ENCODE assay signal across 12 cellular contexts in genomic region chr21:45289134-45289533, GRCh38. TPM values are rescaled to one million over a fixed set of nuclear protein-coding genes. Genes with fewer than 3 reads are reported as not detected.
DNase-seq lines count a peak whose midpoint lies in the region; ATAC-seq and TF ChIP-seq lines count a peak whose summit lies in the region.
"Had no signal": no experiment of that assay in that cellular context is flagged by ENCODE, and none has a peak within 500 bp of the region (broad histone marks: within the 10 kb centered on the region; RNA-seq: fewer than 3 reads in every experiment).

No MANE protein-coding gene starts in this region.

- H3K27me3 Mint-ChIP-seq in activated T-cell treated with anti-CD3 and anti-CD28 coated beads, Interleukin-2, amount 50 U/mL, for 4 hours (ENCODE audit: low read depth) = peaks cover 2% of the 10 kb centered on the region
- no peaks in the 10 kb centered on the region for H3K27me3 Mint-ChIP-seq in activated T-helper 2 cell treated with anti-CD3 and anti-CD28 coated beads, Interferon-gamma antibody, Interleukin-2, Interleukin-4, amounts not matched to agents 10 μg/mL and 5 μg/mL and 100 μg/mL, durations not matched to agents 14 hours and 24 hours and 36 hours (ENCODE audit: low read depth)

- H3K4me2 ChIP-seq in smooth muscle cell = peak overlapping the region; percentile 92

- peaks cover 20% of the 10 kb centered on the region for H3F3A ChIP-seq in smooth muscle cell (ENCODE audit: low read depth)

- H4K20me1 ChIP-seq in smooth muscle cell (ENCODE audit: low read depth) = peaks cover 33% of the 10 kb centered on the region

- peaks cover 4% of the 10 kb centered on the region for H3K36me3 ChIP-seq in smooth muscle cell (ENCODE audit: low read depth)

- peaks cover 48% of the 10 kb centered on the region for H3K79me2 ChIP-seq in smooth muscle cell (ENCODE audit: low read depth)

- no peaks in the 10 kb centered on the region for H3K9me3 ChIP-seq in smooth muscle cell (replicated peaks; ENCODE audit: low read depth)
- H3K9me3 ChIP-seq: BE2C had no signal

- no peaks in the 10 kb centered on the region for H3K9me3 Mint-ChIP-seq in activated T-cell treated with anti-CD3 and anti-CD28 coated beads, Interleukin-2, amount 50 U/mL, for 4 hours
- H3K9me3 Mint-ChIP-seq in activated T-helper 2 cell treated with anti-CD3 and anti-CD28 coated beads, Interferon-gamma antibody, Interleukin-2, Interleukin-4, amounts not matched to agents 10 μg/mL and 5 μg/mL and 100 μg/mL, durations not matched to agents 14 hours and 24 hours and 36 hours = no peaks in the 10 kb centered on the region

- peak overlapping the region; percentile 58 for H3K4me3 Mint-ChIP-seq in activated T-cell treated with anti-CD3 and anti-CD28 coated beads, Interleukin-2, amount 50 U/mL, for 4 hours
- peak overlapping the region; percentile 60 for H3K4me3 Mint-ChIP-seq in activated T-helper 2 cell treated with anti-CD3 and anti-CD28 coated beads, Interferon-gamma antibody, Interleukin-2, Interleukin-4, amounts not matched to agents 10 μg/mL and 5 μg/mL and 100 μg/mL, durations not matched to agents 14 hours and 24 hours and 36 hours (ENCODE audit: low read depth)

- no peak overlapping the region for H3K27ac Mint-ChIP-seq in activated T-helper 2 cell treated with anti-CD3 and anti-CD28 coated beads, Interferon-gamma antibody, Interleukin-2, Interleukin-4, amounts not matched to agents 10 μg/mL and 5 μg/mL and 100 μg/mL, durations not matched to agents 14 hours and 24 hours and 36 hours

- intact Hi-C loops in activated T-helper 2 cell treated with anti-CD3 and anti-CD28 coated beads, Interferon-gamma antibody, Interleukin-2, Interleukin-4, amounts not matched to agents 10 μg/mL and 5 μg/mL and 100 μg/mL, durations not matched to agents 14 hours and 24 hours and 36 hours (cut with micrococcal nuclease) = loop anchor here (5.0 kb wide), 3 partner anchors 137 to 353 kb away; partner anchors contain the start of gene PCBP3

- H3K9ac ChIP-seq in smooth muscle cell (ENCODE audit: low read depth) = peak overlapping the region; percentile 56

- no peak overlapping the region for H2AFZ ChIP-seq in smooth muscle cell (ENCODE audit: low read depth)

- H3K36me3 Mint-ChIP-seq in activated T-cell treated with anti-CD3 and anti-CD28 coated beads, Interleukin-2, amount 50 U/mL, for 4 hours (ENCODE audit: insufficient read depth) = peaks cover 14% of the 10 kb centered on the region
- peaks cover 16% of the 10 kb centered on the region for H3K36me3 Mint-ChIP-seq in activated T-helper 2 cell treated with anti-CD3 and anti-CD28 coated beads, Interferon-gamma antibody, Interleukin-2, Interleukin-4, amounts not matched to agents 10 μg/mL and 5 μg/mL and 100 μg/mL, durations not matched to agents 14 hours and 24 hours and 36 hours (ENCODE audit: low read depth)

- H3K4me3 ChIP-seq in foreskin fibroblast (ENCODE audit: low read depth in 1 of 2, low read length in 2 of 2) (peak overlapping the region; percentile 69 to 79), smooth muscle cell (peak overlapping the region; percentile 84)

- TF ChIP-seq CTCF in foreskin fibroblast (IDR thresholded peaks at IDR 0.05; ENCODE audit: low read depth, low read length) = no peak
- no peak for TF ChIP-seq CTCF in smooth muscle cell (IDR thresholded peaks at IDR 0.05; ENCODE audit: borderline replicate concordance, insufficient read depth, poor library complexity, severe bottlenecking)

- ATAC-seq in activated T-cell treated with anti-CD3 and anti-CD28 coated beads, Interleukin-2, amount 50 U/mL, for 4 hours = no peak
- ATAC-seq in HG03520 (IDR thresholded peaks at IDR 0.05; ENCODE audit: unreplicated experiment) = no peak
- ATAC-seq: left ventricle myocardium superior had no signal

- no peak for DNase-seq in activated T-cell treated with anti-CD3 and anti-CD28 coated beads, Interleukin-2, amount 50 U/mL, for 4 hours
- no peak for DNase-seq in activated T-cell treated with anti-CD3 and anti-CD28 coated beads, Interleukin-2, amount 50 U/mL, for 1 hour
- DNase-seq in activated T-helper 2 cell treated with anti-CD3 and anti-CD28 coated beads, Interferon-gamma antibody, Interleukin-2, Interleukin-4, amounts not matched to agents 10 μg/mL and 5 μg/mL and 100 μg/mL, durations not matched to agents 14 hours and 24 hours and 36 hours (ENCODE audit: low spot score) = no peak
- DNase-seq in foreskin fibroblast (no peak), smooth muscle cell (lab: John Stamatoyannopoulos, UW; ENCODE audit: unreplicated experiment) (no peak), AG20443 (ENCODE audit: low spot score) (no peak), mesenteric fat pad (ENCODE audit: low spot score) (no peak)
- DNase-seq: GF-D8, left ventricle myocardium superior, NCI-H1436 had no signal

- no peaks in the 10 kb centered on the region for H3K27me3 ChIP-seq in smooth muscle cell (ENCODE audit: low read depth)
- H3K27me3 ChIP-seq: BE2C had no signal

- H3K27ac ChIP-seq in smooth muscle cell (ENCODE audit: low read depth) = peak overlapping the region; percentile 34

- H3K4me1 ChIP-seq in smooth muscle cell (ENCODE audit: low read depth) = peaks cover 25% of the 10 kb centered on the region

- WGBS in smooth muscle cell (ENCODE audit: low lambda C conversion rate) = 98% methylated on average over 3 of the region's 3 CpGs

- peaks cover 27% of the 10 kb centered on the region for H3K4me1 Mint-ChIP-seq in activated T-cell treated with anti-CD3 and anti-CD28 coated beads, Interleukin-2, amount 50 U/mL, for 4 hours (ENCODE audit: low read depth)
- H3K4me1 Mint-ChIP-seq in activated T-helper 2 cell treated with anti-CD3 and anti-CD28 coated beads, Interferon-gamma antibody, Interleukin-2, Interleukin-4, amounts not matched to agents 10 μg/mL and 5 μg/mL and 100 μg/mL, durations not matched to agents 14 hours and 24 hours and 36 hours (ENCODE audit: low read depth) = peaks cover 6% of the 10 kb centered on the region

RNA-seq across cellular contexts. Expression of gene POFUT2, which starts 1.4 kb away (rescaled TPM):
- 10 to 100 TPM; 14.4 to 17.1 (median 15.1) TPM for total RNA-seq in activated T-cell treated with anti-CD3 and anti-CD28 coated beads, Interleukin-2, amount 50 U/mL, for 4 hours
- 14.1 and 16.1 TPM in 2 replicates for total RNA-seq in activated T-helper 2 cell treated with anti-CD3 and anti-CD28 coated beads, Interferon-gamma antibody, Interleukin-2, Interleukin-4, amounts not matched to agents 10 μg/mL and 5 μg/mL and 100 μg/mL, durations not matched to agents 14 hours and 24 hours and 36 hours
- total RNA-seq in smooth muscle cell (32.1 and 58.3 TPM in 2 replicates), mesenteric fat pad (29.6 TPM)
- polyA plus RNA-seq in smooth muscle cell = 69.6 and 70.0 TPM in 2 replicates
